1 cellular context compared by ENCODE assay signal in genomic region chr22:27892811-27893210, GRCh38.
TF ChIP-seq lines count a peak whose summit lies in the region.

No MANE protein-coding gene starts in this region.

TF ChIP-seq in liver, 16 proteins besides CTCF, POLR2A, EP300 and RAD21:
- TF ChIP-seq SP1 (IDR thresholded peaks at IDR 0.05) = peak; percentile 89
- TF ChIP-seq HNF4G (IDR thresholded peaks at IDR 0.05) = no peak
- peak; percentile 55 for TF ChIP-seq ZBTB33 (IDR thresholded peaks at IDR 0.05)
- peak; percentile 87 for TF ChIP-seq NR2F2 (IDR thresholded peaks at IDR 0.05)
- peak; percentile 71 for TF ChIP-seq REST (IDR thresholded peaks at IDR 0.05)
- TF ChIP-seq RXRA (IDR thresholded peaks at IDR 0.05) = peak; percentile 94 to 96
- TF ChIP-seq HNF4A (conservative IDR thresholded peaks at IDR 0.05) = peak; percentile 82
- peak; percentile 71 for TF ChIP-seq ATF3 (IDR thresholded peaks at IDR 0.05)
- peak; percentile 79 for TF ChIP-seq YY1 (IDR thresholded peaks at IDR 0.05)
- peak; percentile 73 for TF ChIP-seq MAX (IDR thresholded peaks at IDR 0.05)
- peak in 1 of 2 donors; percentile 48 for TF ChIP-seq EGR1 (IDR thresholded peaks at IDR 0.05; ENCODE audit: low read depth in 2 of 2)
- peak; percentile 68 for TF ChIP-seq FOXA2 (IDR thresholded peaks at IDR 0.05)
- TF ChIP-seq JUND (IDR thresholded peaks at IDR 0.05) = peak; percentile 68 to 70
- peak; percentile 33 for TF ChIP-seq FOXA1 (IDR thresholded peaks at IDR 0.05)
- TF ChIP-seq TAF1 (conservative IDR thresholded peaks at IDR 0.05) = peak; percentile 73
- no peak for TF ChIP-seq GABPA (IDR thresholded peaks at IDR 0.05 in 1 of 2, conservative IDR thresholded peaks at IDR 0.05 in 1 of 2)
